In the genomic region with DNA sequence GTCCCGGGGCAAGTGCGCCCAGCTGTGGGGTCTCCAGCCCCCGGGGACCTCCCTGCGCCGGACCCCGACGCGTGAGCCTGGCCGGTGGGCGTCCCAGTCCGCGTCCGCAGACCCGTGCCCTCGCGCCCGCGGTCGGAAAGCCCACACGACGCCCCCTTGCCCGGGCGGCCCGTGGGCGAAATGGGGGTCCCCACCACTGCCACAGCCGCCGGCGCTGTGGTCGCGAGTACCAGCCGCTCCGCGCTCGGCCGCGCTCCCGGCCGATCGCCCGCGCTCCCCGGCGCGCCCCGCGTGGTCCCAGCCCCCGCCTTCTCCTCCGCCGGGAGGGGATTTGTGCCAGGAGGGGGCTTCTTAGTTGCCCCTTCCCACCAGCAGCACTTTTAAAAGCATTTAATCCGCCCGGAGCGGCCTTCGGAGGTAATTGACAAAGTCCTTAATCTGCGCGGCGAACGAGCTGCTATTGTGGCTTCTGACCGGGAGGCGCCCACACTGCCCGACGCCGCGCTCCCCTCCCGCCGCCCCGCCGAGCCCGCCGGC, we compare ENCODE assay signal across 8 cellular contexts.
DNase-seq lines count a peak whose midpoint lies in the region; ATAC-seq and TF ChIP-seq lines count a peak whose summit lies in the region.

No MANE protein-coding gene starts in this region.

- peaks cover 34% of the 10 kb centered on the region for H3K27me3 ChIP-seq in iPS-15b (ENCODE audit: control insufficient read depth, insufficient read depth, low read length)

- H3K9me3 ChIP-seq in iPS-15b (ENCODE audit: control insufficient read depth, insufficient read depth, low read length), result no peaks in the 10 kb centered on the region

- peak; percentile 33 for TF ChIP-seq CTCF in VCaP (conservative IDR thresholded peaks at IDR 0.05)

- peaks cover 3% of the 10 kb centered on the region for H3K4me1 ChIP-seq in iPS-15b (ENCODE audit: control insufficient read depth, insufficient read depth, low read length)

- no peaks in the 10 kb centered on the region for H3K36me3 ChIP-seq in iPS-15b (ENCODE audit: control insufficient read depth, insufficient read depth, low read length)

- peak overlapping the region; percentile 47 for H3K9ac ChIP-seq in iPS-15b (ENCODE audit: low read depth, low read length)

- peak; percentile 54 for DNase-seq in NCI-H748 (lab: John Stamatoyannopoulos, UW; ENCODE audit: unreplicated experiment)
- no peak for DNase-seq in NCI-H748 treated with DMSO at 0.1 percent for 48 hours (lab: John Stamatoyannopoulos, UW)
- peak; percentile 17 for DNase-seq in stimulated activated naive CD8-positive, alpha-beta T cell treated with anti-CD3 and anti-CD28 coated beads, Interleukin-15, Interleukin-2, amounts not matched to agents 100 U/mL and 50 U/mL, for 24 hours
- DNase-seq in SW 1271 (lab: John Stamatoyannopoulos, UW), result no peak
- DNase-seq in NCI-H526 treated with DMSO at 0.1 percent for 48 hours (lab: John Stamatoyannopoulos, UW), result no peak
- DNase-seq in NCI-H1092 (lab: John Stamatoyannopoulos, UW), result no peak

- H3K27ac ChIP-seq in VCaP, result peak overlapping the region; percentile 31; the same call in 1 of the 2 replicates

- peak overlapping the region; percentile 58 for H3K4me3 ChIP-seq in iPS-15b (ENCODE audit: low read depth, low read length)

- no peak for ATAC-seq in stimulated activated naive CD8-positive, alpha-beta T cell treated with anti-CD3 and anti-CD28 coated beads, Interleukin-15, Interleukin-2, amounts not matched to agents 100 U/mL and 50 U/mL, for 24 hours

Comparison
In these comparisons a context has a peak if more than half of its experiments do, and no peak if none do; other contexts are left out.
1. DNase-seq: peak in NCI-H748 (single experiment) and stimulated activated naive CD8-positive, alpha-beta T cell treated with anti-CD3 and anti-CD28 coated beads, Interleukin-15, Interleukin-2, amounts not matched to agents 100 U/mL and 50 U/mL, for 24 hours (single experiment); none in NCI-H748 treated with DMSO at 0.1 percent for 48 hours (single experiment), SW 1271 (0 of 2), NCI-H526 treated with DMSO at 0.1 percent for 48 hours (single experiment) and NCI-H1092 (single experiment).